In genomic region chr9:20357207-20357503, GRCh38 we compare ENCODE assay signal across 11 cellular contexts.
DNase-seq lines count a peak whose midpoint lies in the region; ATAC-seq and TF ChIP-seq lines count a peak whose summit lies in the region.
"Had no signal": no experiment of that assay in that cellular context is flagged by ENCODE, and none has a peak within 500 bp of the region (broad histone marks: within the 10 kb centered on the region; RNA-seq: fewer than 3 reads in every experiment).

No MANE protein-coding gene starts in this region.

- H3F3A ChIP-seq in neural cell (ENCODE audit: insufficient read depth, low read length, poor library complexity, severe bottlenecking): no peaks in the 10 kb centered on the region

- no peaks in the 10 kb centered on the region for H3K79me2 ChIP-seq in ACC112 (ENCODE audit: control insufficient read depth, insufficient read depth, low read length, unreplicated experiment)
- no peaks in the 10 kb centered on the region for H3K79me2 ChIP-seq in neural cell (replicated peaks; ENCODE audit: insufficient read depth, low read length)

- no peak for DNase-seq in stimulated activated effector memory CD8-positive, alpha-beta T cell treated with anti-CD3 and anti-CD28 coated beads, Interleukin-12 subunit alpha, Interleukin-12 subunit beta, amount 100 ng/mL, for 72 hours (ENCODE audit: low spot score in 2 of 2)
- no peak for DNase-seq in activated CD4-positive, alpha-beta memory T cell treated with anti-CD3 and anti-CD28 coated beads for 36 hours
- DNase-seq in NCI-H146 (lab: John Stamatoyannopoulos, UW) (no peak), SKM-1 treated with dmso at 0.1 percent for 144 hours (lab: John Stamatoyannopoulos, UW; ENCODE audit: unreplicated experiment) (no peak)
- DNase-seq: CD8-positive, alpha-beta memory T cell; GM23248; SK-N-SH had no signal

- no peaks in the 10 kb centered on the region for H3K27me3 ChIP-seq in ACC112 (ENCODE audit: insufficient read depth, low read length)
- no peaks in the 10 kb centered on the region for H3K27me3 ChIP-seq in HUES48 (ENCODE audit: control insufficient read depth, insufficient read depth, low read length)
- no peaks in the 10 kb centered on the region for H3K27me3 ChIP-seq in ectodermal cell (ENCODE audit: control insufficient read depth, insufficient read depth, low read length, poor library complexity, severe bottlenecking)
- no peaks in the 10 kb centered on the region for H3K27me3 ChIP-seq in neural cell (ENCODE audit: insufficient read depth, low read depth, low read length)

- POLR2A ChIA-PET in activated CD4-positive, alpha-beta memory T cell treated with anti-CD3 and anti-CD28 coated beads for 36 hours (lab: Charles Lee): interaction anchor here (2.0 kb wide), 1 partner anchor 265 kb away, joined by 7 read pairs; the partner anchor contains the start of gene MLLT3

- CTCF ChIA-PET in activated CD4-positive, alpha-beta memory T cell treated with anti-CD3 and anti-CD28 coated beads for 36 hours (lab: Charles Lee): interaction anchor here (0.8 to 2.8 kb wide), 11 partner anchors 137 to 724 kb away, joined by 3 to 15 read pairs (median 3); partner anchors contain the start of gene MLLT3

- H2AFZ ChIP-seq in ACC112 (ENCODE audit: low read length, unreplicated experiment): peak overlapping the region; percentile 92
- H2AFZ ChIP-seq in neural cell (ENCODE audit: low read depth, low read length): no peak overlapping the region

- WGBS in ectodermal cell, 2 experiments: 72% methylated on average over 2 of the region's 2 CpGs; no CpG with 5 or more reads in 1 of the 2 experiments

- peaks cover 51% of the 10 kb centered on the region for H3K4me1 ChIP-seq in ACC112 (ENCODE audit: control insufficient read depth, insufficient read depth, low read length, unreplicated experiment)
- peaks cover 34% of the 10 kb centered on the region for H3K4me1 ChIP-seq in HUES48 (ENCODE audit: control insufficient read depth, insufficient read depth, low read length)
- H3K4me1 ChIP-seq in ectodermal cell (ENCODE audit: control insufficient read depth, insufficient read depth, low read length): peaks cover 19% of the 10 kb centered on the region

- TF ChIP-seq RAD21 in neural cell (conservative IDR thresholded peaks at IDR 0.05): no peak

- H3K27ac ChIP-seq in ACC112 (ENCODE audit: low read depth, low read length) (peak overlapping the region; percentile 39), HUES48 (ENCODE audit: low read depth, low read length) (peak overlapping the region; percentile 76), ectodermal cell (ENCODE audit: insufficient read depth, low read depth, low read length, poor library complexity, severe bottlenecking) (peak overlapping the region; percentile 94), neural cell (ENCODE audit: low read length) (peak overlapping the region; percentile 3)

- no peak overlapping the region for H3K27ac Mint-ChIP-seq in stimulated activated effector memory CD8-positive, alpha-beta T cell treated with anti-CD3 and anti-CD28 coated beads, Interleukin-12 subunit alpha, Interleukin-12 subunit beta, amount 100 ng/mL, for 72 hours
- no peak overlapping the region for H3K27ac Mint-ChIP-seq in activated CD4-positive, alpha-beta memory T cell treated with anti-CD3 and anti-CD28 coated beads for 36 hours

- no peaks in the 10 kb centered on the region for H3K27me3 Mint-ChIP-seq in activated CD4-positive, alpha-beta memory T cell treated with anti-CD3 and anti-CD28 coated beads for 36 hours
- H3K27me3 Mint-ChIP-seq: CD8-positive, alpha-beta memory T cell had no signal

- ATAC-seq in stimulated activated effector memory CD8-positive, alpha-beta T cell treated with anti-CD3 and anti-CD28 coated beads, Interleukin-12 subunit alpha, Interleukin-12 subunit beta, amount 100 ng/mL, for 72 hours: no peak

- peaks cover 33% of the 10 kb centered on the region for H3K4me1 Mint-ChIP-seq in stimulated activated effector memory CD8-positive, alpha-beta T cell treated with anti-CD3 and anti-CD28 coated beads, Interleukin-12 subunit alpha, Interleukin-12 subunit beta, amount 100 ng/mL, for 72 hours
- H3K4me1 Mint-ChIP-seq in activated CD4-positive, alpha-beta memory T cell treated with anti-CD3 and anti-CD28 coated beads for 36 hours (ENCODE audit: low read depth): peaks cover 66% of the 10 kb centered on the region

- H3K9me3 Mint-ChIP-seq in stimulated activated effector memory CD8-positive, alpha-beta T cell treated with anti-CD3 and anti-CD28 coated beads, Interleukin-12 subunit alpha, Interleukin-12 subunit beta, amount 100 ng/mL, for 72 hours: no peaks in the 10 kb centered on the region
- no peaks in the 10 kb centered on the region for H3K9me3 Mint-ChIP-seq in activated CD4-positive, alpha-beta memory T cell treated with anti-CD3 and anti-CD28 coated beads for 36 hours
- H3K9me3 Mint-ChIP-seq: CD8-positive, alpha-beta memory T cell had no signal

- TF ChIP-seq CTCF in neural cell (IDR thresholded peaks at IDR 0.05; ENCODE audit: poor library complexity, severe bottlenecking): no peak

- no peak overlapping the region for H3K4me3 Mint-ChIP-seq in stimulated activated effector memory CD8-positive, alpha-beta T cell treated with anti-CD3 and anti-CD28 coated beads, Interleukin-12 subunit alpha, Interleukin-12 subunit beta, amount 100 ng/mL, for 72 hours
- no peak overlapping the region for H3K4me3 Mint-ChIP-seq in activated CD4-positive, alpha-beta memory T cell treated with anti-CD3 and anti-CD28 coated beads for 36 hours
- H3K4me3 Mint-ChIP-seq: CD8-positive, alpha-beta memory T cell had no signal

- H3K4me3 ChIP-seq in ACC112 (ENCODE audit: low read depth, low read length) (peak overlapping the region; percentile 54; the same call in 1 of the 2 replicates), HUES48 (ENCODE audit: low read depth, low read length) (no peak overlapping the region), ectodermal cell (ENCODE audit: insufficient read depth, low read depth, low read length) (no peak overlapping the region), neural cell (ENCODE audit: low read length) (no peak overlapping the region)

- no peak for TF ChIP-seq EP300 in neural cell (conservative IDR thresholded peaks at IDR 0.05; ENCODE audit: poor library complexity, severe bottlenecking)

- intact Hi-C loops in activated CD4-positive, alpha-beta memory T cell treated with anti-CD3 and anti-CD28 coated beads for 36 hours (cut with micrococcal nuclease): loop anchor here (5.0 kb wide), 3 partner anchors 150 to 740 kb away; no protein-coding TSS in a partner anchor

- H3K9ac ChIP-seq in HUES48 (ENCODE audit: low read depth, low read length) (no peak overlapping the region), neural cell (ENCODE audit: low read length) (no peak overlapping the region)
- H3K9ac ChIP-seq: SK-N-SH had no signal

- no peaks in the 10 kb centered on the region for H3K9me3 ChIP-seq in HUES48 (ENCODE audit: control insufficient read depth, insufficient read depth, low read length)
- no peaks in the 10 kb centered on the region for H3K9me3 ChIP-seq in ectodermal cell (ENCODE audit: control insufficient read depth, low read length)
- no peaks in the 10 kb centered on the region for H3K9me3 ChIP-seq in neural cell (ENCODE audit: low read length)
- H3K9me3 ChIP-seq: SK-N-SH had no signal

- peaks cover 33% of the 10 kb centered on the region for H3K36me3 Mint-ChIP-seq in stimulated activated effector memory CD8-positive, alpha-beta T cell treated with anti-CD3 and anti-CD28 coated beads, Interleukin-12 subunit alpha, Interleukin-12 subunit beta, amount 100 ng/mL, for 72 hours
- peaks cover 29% of the 10 kb centered on the region for H3K36me3 Mint-ChIP-seq in activated CD4-positive, alpha-beta memory T cell treated with anti-CD3 and anti-CD28 coated beads for 36 hours

- H3K36me3 ChIP-seq in ACC112 (ENCODE audit: insufficient read depth, low read length) (0 out of 2 replicates have a peak, but pooled peaks cover 5% of the 10 kb centered on the region), HUES48 (ENCODE audit: control insufficient read depth, insufficient read depth, low read length) (no peaks in the 10 kb centered on the region), ectodermal cell (ENCODE audit: control insufficient read depth, insufficient read depth, low read length) (peaks cover 4% of the 10 kb centered on the region), neural cell (ENCODE audit: insufficient read depth, low read length) (peaks cover 12% of the 10 kb centered on the region)

- H4K20me1 ChIP-seq in neural cell (ENCODE audit: insufficient read depth): no peaks in the 10 kb centered on the region

- no peaks in the 10 kb centered on the region for H3K9me2 ChIP-seq in neural cell (ENCODE audit: insufficient read depth, low read length)
- H3K9me2 ChIP-seq: SK-N-SH had no signal

- no peak overlapping the region for H3K4me2 ChIP-seq in neural cell (ENCODE audit: low read length)

TF ChIP-seq in neural cell, 6 proteins besides CTCF, POLR2A, EP300 and RAD21 (continues in another document):
- TF ChIP-seq MXI1 (conservative IDR thresholded peaks at IDR 0.05; ENCODE audit: poor library complexity, severe bottlenecking): no peak
- TF ChIP-seq REST (IDR thresholded peaks at IDR 0.05; ENCODE audit: borderline replicate concordance): no peak
- TF ChIP-seq SMC3 (conservative IDR thresholded peaks at IDR 0.05; ENCODE audit: poor library complexity): no peak
- no peak for TF ChIP-seq TAF1 (IDR thresholded peaks at IDR 0.05; ENCODE audit: low read depth)

Comparison
In these comparisons a context has a peak if more than half of its experiments do, and no peak if none do; other contexts are left out.
1. H3K27ac ChIP-seq: peak in every context shown above with its lines; median percentile 94 in ectodermal cell; 76 in HUES48; 39 in ACC112; 3 in neural cell.